10 cellular contexts compared by ENCODE assay signal in the genomic region with DNA sequence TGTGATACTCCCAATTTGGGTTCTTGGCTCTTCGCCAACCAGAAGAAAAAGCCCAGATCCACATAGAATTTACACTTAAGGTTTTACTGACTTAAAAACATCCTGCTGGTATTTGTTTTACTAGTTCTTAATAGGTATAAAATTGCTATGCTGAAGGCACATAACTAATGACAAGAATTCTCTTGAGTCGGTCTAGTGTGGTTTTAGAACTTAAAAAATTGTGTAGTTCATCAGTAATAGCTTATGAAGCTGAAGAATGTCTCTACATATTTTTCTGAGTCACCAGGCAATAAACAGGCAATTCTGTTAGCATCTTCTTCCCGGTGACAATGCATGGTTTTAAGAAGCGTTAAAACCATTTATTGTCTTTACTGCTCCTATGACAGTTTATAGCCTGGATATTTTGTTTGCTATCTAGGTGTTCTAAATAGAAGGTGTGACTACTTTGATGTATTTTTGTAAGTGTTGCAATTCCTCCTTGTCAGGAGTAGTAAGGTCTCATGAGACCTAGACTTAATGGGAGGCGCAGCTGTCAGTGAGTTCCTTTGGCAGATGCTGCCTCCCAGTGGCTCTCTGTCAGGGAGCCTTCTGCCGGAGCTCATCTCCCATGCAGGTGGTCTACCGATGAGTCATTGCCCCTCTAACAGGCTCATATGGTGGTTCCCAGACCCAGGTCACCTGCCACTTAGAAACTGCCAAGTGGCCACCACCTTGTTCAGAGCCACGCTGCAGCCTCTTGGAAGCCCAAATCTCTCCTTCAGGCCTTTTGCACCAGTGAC.
DNase-seq lines count a peak whose midpoint lies in the region; ATAC-seq, FAIRE-seq and TF ChIP-seq lines count a peak whose summit lies in the region.
"Had no signal": no experiment of that assay in that cellular context is flagged by ENCODE, and none has a peak within 500 bp of the region (broad histone marks: within the 10 kb centered on the region; RNA-seq: fewer than 3 reads in every experiment).

No MANE protein-coding gene starts in this region.

- FAIRE-seq in GM12892 (lab: Jason Lieb, UNC) = no peak
- FAIRE-seq: endothelial cell of umbilical vein had no signal

- TF ChIP-seq POLR2A in GM12892 (IDR thresholded peaks at IDR 0.05; ENCODE audit: low read depth, low read length) = no peak

- H3K27me3 ChIP-seq in dorsolateral prefrontal cortex = no peaks in the 10 kb centered on the region

- H3K27ac ChIP-seq in dorsolateral prefrontal cortex = no peak overlapping the region

- DNase-seq in NCI-H146 treated with DMSO at 0.1 percent for 48 hours (lab: John Stamatoyannopoulos, UW; ENCODE audit: unreplicated experiment) = peak; percentile 7
- peak in 5 of 10 donors; percentile 12 to 46 (median 27) for DNase-seq in dorsolateral prefrontal cortex
- no peak for DNase-seq in omental fat pad (ENCODE audit: low spot score)
- DNase-seq in EL = no peak
- DNase-seq in GM12892 (ENCODE audit: insufficient read length) = no peak
- DNase-seq: activated CD4-positive, alpha-beta T cell treated with anti-CD3 and anti-CD28 coated beads, Interleukin-2, amount 50 U/mL, for 1 hour; occipital lobe had no signal

- ATAC-seq in omental fat pad (ENCODE audit: low FRiP score) (peak; percentile 58), GM18870 (IDR thresholded peaks at IDR 0.05; ENCODE audit: unreplicated experiment) (no peak)

- no peak overlapping the region for H3K4me3 ChIP-seq in dorsolateral prefrontal cortex

- TF ChIP-seq CTCF in GM12873 (IDR thresholded peaks at IDR 0.05; ENCODE audit: insufficient read depth, low read depth, low read length, missing control alignments) = peak; percentile 45
- TF ChIP-seq CTCF in dorsolateral prefrontal cortex (IDR thresholded peaks at IDR 0.05 in 54 of 56, conservative IDR thresholded peaks at IDR 0.05 in 2 of 56; ENCODE audit: low read depth in 1 of 56, partially characterized antibody in 56 of 56) = peak in 50 of 56 donors; percentile 12 to 68 (median 42)
- TF ChIP-seq CTCF in omental fat pad (IDR thresholded peaks at IDR 0.05) = no peak

- intact Hi-C loops in dorsolateral prefrontal cortex (cut with DNase I) = loop anchor here in 1 of 2 donors (10.0 kb wide), 1 partner anchor 465 kb away; no protein-coding TSS in a partner anchor

Comparison
In these comparisons a context has a peak if more than half of its experiments do, and no peak if none do; other contexts are left out.
1. CTCF ChIP-seq: peak in GM12873 (single experiment) and dorsolateral prefrontal cortex (50 of 56); none in omental fat pad (0 of 3).